ENCODE assay signal across 8 cellular contexts in genomic region chr20:22834651-22835256, GRCh38.
"Had no signal": no experiment of that assay in that cellular context is flagged by ENCODE, and none has a peak within 500 bp of the region (broad histone marks: within the 10 kb centered on the region; RNA-seq: fewer than 3 reads in every experiment).

No MANE protein-coding gene starts in this region.

- FAIRE-seq: H1, H54, HTR-8/SVneo had no signal

- H3K4me2 ChIP-seq: GM23338 had no signal

- H3K4me3 Mint-ChIP-seq: GM23338, H9, IgD-negative memory B cell had no signal

- H3K27ac Mint-ChIP-seq: GM23338, H9, IgD-negative memory B cell had no signal

- H3K4me3 ChIP-seq: GM23338 had no signal

- DNase-seq: H9, HCEC 1CT, KG1 had no signal

- H3K4me1 Mint-ChIP-seq: GM23338, H9, IgD-negative memory B cell had no signal

- ATAC-seq: GM23338 had no signal

- H3K9me3 Mint-ChIP-seq: GM23338 had no signal

- H2AFZ ChIP-seq: GM23338 had no signal
